9 cellular contexts compared by ENCODE assay signal in genomic region chr1:217164403-217164802, GRCh38.
"Had no signal": no experiment of that assay in that cellular context is flagged by ENCODE, and none has a peak within 500 bp of the region (broad histone marks: within the 10 kb centered on the region; RNA-seq: fewer than 3 reads in every experiment).

No MANE protein-coding gene starts in this region.

- FAIRE-seq: H1, H54, HTR-8/SVneo had no signal

- H3K27ac ChIP-seq: GM23248, KMS-11 had no signal

- DNase-seq: GM23248, H9, HCEC 1CT, Karpas-422, KBM-7 had no signal

- H2AFZ ChIP-seq: GM23248 had no signal

- H3K9ac ChIP-seq: GM23248, KMS-11 had no signal

- H3K4me3 ChIP-seq: GM23248 had no signal

- H3K4me2 ChIP-seq: KMS-11 had no signal
